Comparison of ENCODE assay signal across 1 cellular context in the genomic region with DNA sequence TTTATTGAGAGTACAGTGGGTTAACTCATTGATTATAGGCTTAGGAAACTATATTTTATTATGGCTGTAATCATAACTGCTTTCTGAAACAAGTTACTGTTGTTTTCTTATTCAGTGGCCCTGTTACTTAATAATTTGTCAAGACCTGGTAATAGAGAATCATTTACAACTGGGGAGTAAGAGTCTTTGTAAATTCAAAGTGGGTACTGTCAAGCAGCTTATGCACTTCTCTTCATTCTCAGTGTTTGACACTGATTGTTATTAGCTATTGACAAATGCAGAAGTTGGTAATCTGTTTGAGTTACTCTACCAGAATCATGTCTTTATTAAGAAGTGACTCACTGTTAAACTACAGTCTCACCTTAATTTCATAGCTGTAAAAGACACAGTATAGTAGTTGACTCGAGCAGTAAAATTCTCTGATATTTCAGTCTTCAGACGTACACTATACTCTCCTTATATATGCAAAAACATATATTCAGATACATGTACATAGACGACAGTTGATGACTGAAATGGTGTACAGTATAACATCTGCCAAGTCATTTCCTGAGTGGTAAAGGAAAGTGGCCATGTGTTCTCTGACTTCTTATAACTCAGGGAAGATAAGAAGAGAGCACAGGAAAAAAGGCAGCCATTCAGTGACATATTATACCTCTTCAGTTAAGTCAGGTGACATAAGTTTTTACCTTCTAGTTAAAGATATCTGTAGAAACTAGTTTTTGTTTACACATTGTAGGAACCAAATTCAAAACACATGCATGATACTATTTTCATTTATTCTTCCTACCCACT.
TF ChIP-seq lines count a peak whose summit lies in the region.

No MANE protein-coding gene starts in this region.

TF ChIP-seq in K562, 482 proteins besides CTCF, POLR2A, EP300 and RAD21 (continued from another document and continues in another):
- no peak for TF ChIP-seq ZNF324 (CRISPR knock-in tag; IDR thresholded peaks at IDR 0.05)
- TF ChIP-seq, protein P1, sequence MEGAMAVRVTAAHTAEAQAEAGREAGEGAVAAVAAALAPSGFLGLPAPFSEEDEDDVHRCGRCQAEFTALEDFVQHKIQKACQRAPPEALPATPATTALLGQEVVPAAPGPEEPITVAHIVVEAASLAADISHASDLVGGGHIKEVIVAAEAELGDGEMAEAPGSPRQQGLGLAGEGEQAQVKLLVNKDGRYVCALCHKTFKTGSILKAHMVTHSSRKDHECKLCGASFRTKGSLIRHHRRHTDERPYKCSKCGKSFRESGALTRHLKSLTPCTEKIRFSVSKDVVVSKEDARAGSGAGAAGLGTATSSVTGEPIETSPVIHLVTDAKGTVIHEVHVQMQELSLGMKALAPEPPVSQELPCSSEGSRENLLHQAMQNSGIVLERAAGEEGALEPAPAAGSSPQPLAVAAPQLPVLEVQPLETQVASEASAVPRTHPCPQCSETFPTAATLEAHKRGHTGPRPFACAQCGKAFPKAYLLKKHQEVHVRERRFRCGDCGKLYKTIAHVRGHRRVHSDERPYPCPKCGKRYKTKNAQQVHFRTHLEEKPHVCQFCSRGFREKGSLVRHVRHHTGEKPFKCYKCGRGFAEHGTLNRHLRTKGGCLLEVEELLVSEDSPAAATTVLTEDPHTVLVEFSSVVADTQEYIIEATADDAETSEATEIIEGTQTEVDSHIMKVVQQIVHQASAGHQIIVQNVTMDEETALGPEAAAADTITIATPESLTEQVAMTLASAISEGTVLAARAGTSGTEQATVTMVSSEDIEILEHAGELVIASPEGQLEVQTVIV (CRISPR knock-in tag; IDR thresholded peaks at IDR 0.05; ENCODE audit: borderline replicate concordance), result no peak
- TF ChIP-seq, protein P2, sequence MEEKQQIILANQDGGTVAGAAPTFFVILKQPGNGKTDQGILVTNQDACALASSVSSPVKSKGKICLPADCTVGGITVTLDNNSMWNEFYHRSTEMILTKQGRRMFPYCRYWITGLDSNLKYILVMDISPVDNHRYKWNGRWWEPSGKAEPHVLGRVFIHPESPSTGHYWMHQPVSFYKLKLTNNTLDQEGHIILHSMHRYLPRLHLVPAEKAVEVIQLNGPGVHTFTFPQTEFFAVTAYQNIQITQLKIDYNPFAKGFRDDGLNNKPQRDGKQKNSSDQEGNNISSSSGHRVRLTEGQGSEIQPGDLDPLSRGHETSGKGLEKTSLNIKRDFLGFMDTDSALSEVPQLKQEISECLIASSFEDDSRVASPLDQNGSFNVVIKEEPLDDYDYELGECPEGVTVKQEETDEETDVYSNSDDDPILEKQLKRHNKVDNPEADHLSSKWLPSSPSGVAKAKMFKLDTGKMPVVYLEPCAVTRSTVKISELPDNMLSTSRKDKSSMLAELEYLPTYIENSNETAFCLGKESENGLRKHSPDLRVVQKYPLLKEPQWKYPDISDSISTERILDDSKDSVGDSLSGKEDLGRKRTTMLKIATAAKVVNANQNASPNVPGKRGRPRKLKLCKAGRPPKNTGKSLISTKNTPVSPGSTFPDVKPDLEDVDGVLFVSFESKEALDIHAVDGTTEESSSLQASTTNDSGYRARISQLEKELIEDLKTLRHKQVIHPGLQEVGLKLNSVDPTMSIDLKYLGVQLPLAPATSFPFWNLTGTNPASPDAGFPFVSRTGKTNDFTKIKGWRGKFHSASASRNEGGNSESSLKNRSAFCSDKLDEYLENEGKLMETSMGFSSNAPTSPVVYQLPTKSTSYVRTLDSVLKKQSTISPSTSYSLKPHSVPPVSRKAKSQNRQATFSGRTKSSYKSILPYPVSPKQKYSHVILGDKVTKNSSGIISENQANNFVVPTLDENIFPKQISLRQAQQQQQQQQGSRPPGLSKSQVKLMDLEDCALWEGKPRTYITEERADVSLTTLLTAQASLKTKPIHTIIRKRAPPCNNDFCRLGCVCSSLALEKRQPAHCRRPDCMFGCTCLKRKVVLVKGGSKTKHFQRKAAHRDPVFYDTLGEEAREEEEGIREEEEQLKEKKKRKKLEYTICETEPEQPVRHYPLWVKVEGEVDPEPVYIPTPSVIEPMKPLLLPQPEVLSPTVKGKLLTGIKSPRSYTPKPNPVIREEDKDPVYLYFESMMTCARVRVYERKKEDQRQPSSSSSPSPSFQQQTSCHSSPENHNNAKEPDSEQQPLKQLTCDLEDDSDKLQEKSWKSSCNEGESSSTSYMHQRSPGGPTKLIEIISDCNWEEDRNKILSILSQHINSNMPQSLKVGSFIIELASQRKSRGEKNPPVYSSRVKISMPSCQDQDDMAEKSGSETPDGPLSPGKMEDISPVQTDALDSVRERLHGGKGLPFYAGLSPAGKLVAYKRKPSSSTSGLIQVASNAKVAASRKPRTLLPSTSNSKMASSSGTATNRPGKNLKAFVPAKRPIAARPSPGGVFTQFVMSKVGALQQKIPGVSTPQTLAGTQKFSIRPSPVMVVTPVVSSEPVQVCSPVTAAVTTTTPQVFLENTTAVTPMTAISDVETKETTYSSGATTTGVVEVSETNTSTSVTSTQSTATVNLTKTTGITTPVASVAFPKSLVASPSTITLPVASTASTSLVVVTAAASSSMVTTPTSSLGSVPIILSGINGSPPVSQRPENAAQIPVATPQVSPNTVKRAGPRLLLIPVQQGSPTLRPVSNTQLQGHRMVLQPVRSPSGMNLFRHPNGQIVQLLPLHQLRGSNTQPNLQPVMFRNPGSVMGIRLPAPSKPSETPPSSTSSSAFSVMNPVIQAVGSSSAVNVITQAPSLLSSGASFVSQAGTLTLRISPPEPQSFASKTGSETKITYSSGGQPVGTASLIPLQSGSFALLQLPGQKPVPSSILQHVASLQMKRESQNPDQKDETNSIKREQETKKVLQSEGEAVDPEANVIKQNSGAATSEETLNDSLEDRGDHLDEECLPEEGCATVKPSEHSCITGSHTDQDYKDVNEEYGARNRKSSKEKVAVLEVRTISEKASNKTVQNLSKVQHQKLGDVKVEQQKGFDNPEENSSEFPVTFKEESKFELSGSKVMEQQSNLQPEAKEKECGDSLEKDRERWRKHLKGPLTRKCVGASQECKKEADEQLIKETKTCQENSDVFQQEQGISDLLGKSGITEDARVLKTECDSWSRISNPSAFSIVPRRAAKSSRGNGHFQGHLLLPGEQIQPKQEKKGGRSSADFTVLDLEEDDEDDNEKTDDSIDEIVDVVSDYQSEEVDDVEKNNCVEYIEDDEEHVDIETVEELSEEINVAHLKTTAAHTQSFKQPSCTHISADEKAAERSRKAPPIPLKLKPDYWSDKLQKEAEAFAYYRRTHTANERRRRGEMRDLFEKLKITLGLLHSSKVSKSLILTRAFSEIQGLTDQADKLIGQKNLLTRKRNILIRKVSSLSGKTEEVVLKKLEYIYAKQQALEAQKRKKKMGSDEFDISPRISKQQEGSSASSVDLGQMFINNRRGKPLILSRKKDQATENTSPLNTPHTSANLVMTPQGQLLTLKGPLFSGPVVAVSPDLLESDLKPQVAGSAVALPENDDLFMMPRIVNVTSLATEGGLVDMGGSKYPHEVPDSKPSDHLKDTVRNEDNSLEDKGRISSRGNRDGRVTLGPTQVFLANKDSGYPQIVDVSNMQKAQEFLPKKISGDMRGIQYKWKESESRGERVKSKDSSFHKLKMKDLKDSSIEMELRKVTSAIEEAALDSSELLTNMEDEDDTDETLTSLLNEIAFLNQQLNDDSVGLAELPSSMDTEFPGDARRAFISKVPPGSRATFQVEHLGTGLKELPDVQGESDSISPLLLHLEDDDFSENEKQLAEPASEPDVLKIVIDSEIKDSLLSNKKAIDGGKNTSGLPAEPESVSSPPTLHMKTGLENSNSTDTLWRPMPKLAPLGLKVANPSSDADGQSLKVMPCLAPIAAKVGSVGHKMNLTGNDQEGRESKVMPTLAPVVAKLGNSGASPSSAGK (IDR thresholded peaks at IDR 0.05), result peak; percentile 83
- TF ChIP-seq SP2 (IDR thresholded peaks at IDR 0.05; ENCODE audit: extremely low read depth, low read depth, low read length, poor library complexity, severe bottlenecking), result no peak
- peak; percentile 58; the same call in 1 of the 2 replicates for TF ChIP-seq TEAD4 (IDR thresholded peaks at IDR 0.05; ENCODE audit: low read length)
- no peak for TF ChIP-seq TEAD4 (CRISPR knock-in tag; IDR thresholded peaks at IDR 0.05; ENCODE audit: borderline replicate concordance)
- TF ChIP-seq, protein P3, sequence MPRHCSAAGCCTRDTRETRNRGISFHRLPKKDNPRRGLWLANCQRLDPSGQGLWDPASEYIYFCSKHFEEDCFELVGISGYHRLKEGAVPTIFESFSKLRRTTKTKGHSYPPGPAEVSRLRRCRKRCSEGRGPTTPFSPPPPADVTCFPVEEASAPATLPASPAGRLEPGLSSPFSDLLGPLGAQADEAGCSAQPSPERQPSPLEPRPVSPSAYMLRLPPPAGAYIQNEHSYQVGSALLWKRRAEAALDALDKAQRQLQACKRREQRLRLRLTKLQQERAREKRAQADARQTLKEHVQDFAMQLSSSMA (CRISPR knock-in tag; IDR thresholded peaks at IDR 0.05), result no peak
- TF ChIP-seq, protein P4, sequence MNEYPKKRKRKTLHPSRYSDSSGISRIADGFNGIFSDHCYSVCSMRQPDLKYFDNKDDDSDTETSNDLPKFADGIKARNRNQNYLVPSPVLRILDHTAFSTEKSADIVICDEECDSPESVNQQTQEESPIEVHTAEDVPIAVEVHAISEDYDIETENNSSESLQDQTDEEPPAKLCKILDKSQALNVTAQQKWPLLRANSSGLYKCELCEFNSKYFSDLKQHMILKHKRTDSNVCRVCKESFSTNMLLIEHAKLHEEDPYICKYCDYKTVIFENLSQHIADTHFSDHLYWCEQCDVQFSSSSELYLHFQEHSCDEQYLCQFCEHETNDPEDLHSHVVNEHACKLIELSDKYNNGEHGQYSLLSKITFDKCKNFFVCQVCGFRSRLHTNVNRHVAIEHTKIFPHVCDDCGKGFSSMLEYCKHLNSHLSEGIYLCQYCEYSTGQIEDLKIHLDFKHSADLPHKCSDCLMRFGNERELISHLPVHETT (CRISPR knock-in tag; conservative IDR thresholded peaks at IDR 0.05 in 1 of 2, IDR thresholded peaks at IDR 0.05 in 1 of 2), result peak in 1 of 2 experiments; percentile 57; a peak in 1 of 4 replicates
- no peak; a peak in 1 of 4 replicates for TF ChIP-seq FOXA3 (CRISPR knock-in tag; conservative IDR thresholded peaks at IDR 0.05 in 1 of 2, IDR thresholded peaks at IDR 0.05 in 1 of 2)
- TF ChIP-seq, protein P5, sequence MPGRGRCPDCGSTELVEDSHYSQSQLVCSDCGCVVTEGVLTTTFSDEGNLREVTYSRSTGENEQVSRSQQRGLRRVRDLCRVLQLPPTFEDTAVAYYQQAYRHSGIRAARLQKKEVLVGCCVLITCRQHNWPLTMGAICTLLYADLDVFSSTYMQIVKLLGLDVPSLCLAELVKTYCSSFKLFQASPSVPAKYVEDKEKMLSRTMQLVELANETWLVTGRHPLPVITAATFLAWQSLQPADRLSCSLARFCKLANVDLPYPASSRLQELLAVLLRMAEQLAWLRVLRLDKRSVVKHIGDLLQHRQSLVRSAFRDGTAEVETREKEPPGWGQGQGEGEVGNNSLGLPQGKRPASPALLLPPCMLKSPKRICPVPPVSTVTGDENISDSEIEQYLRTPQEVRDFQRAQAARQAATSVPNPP (IDR thresholded peaks at IDR 0.05; ENCODE audit: borderline replicate concordance, insufficient read depth, insufficient read length), result no peak
- TF ChIP-seq POLR2B (IDR thresholded peaks at IDR 0.05; ENCODE audit: low read depth, partially characterized antibody), result no peak
- no peak for TF ChIP-seq ATF1 (CRISPR knock-in tag; IDR thresholded peaks at IDR 0.05)
- TF ChIP-seq ATF1 (tag; IDR thresholded peaks at IDR 0.05), result peak; percentile 58; the same call in 1 of the 2 replicates
- no peak for TF ChIP-seq EHMT2 (IDR thresholded peaks at IDR 0.05)
- TF ChIP-seq TEAD2 (tag; IDR thresholded peaks at IDR 0.05), result no peak
- peak; percentile 85 for TF ChIP-seq DPF2 (IDR thresholded peaks at IDR 0.05)
- TF ChIP-seq HMGN3 (IDR thresholded peaks at IDR 0.05; ENCODE audit: borderline replicate concordance, extremely low read depth, insufficient read length, low read depth, low read length), result no peak
- TF ChIP-seq ARHGAP35 (IDR thresholded peaks at IDR 0.05; ENCODE audit: partially characterized antibody), result no peak
- TF ChIP-seq ZFP36 (IDR thresholded peaks at IDR 0.05; ENCODE audit: low read depth, low read length, partially characterized antibody), result no peak
- TF ChIP-seq ERF (CRISPR knock-in tag; IDR thresholded peaks at IDR 0.05), result no peak
- TF ChIP-seq, protein P6, sequence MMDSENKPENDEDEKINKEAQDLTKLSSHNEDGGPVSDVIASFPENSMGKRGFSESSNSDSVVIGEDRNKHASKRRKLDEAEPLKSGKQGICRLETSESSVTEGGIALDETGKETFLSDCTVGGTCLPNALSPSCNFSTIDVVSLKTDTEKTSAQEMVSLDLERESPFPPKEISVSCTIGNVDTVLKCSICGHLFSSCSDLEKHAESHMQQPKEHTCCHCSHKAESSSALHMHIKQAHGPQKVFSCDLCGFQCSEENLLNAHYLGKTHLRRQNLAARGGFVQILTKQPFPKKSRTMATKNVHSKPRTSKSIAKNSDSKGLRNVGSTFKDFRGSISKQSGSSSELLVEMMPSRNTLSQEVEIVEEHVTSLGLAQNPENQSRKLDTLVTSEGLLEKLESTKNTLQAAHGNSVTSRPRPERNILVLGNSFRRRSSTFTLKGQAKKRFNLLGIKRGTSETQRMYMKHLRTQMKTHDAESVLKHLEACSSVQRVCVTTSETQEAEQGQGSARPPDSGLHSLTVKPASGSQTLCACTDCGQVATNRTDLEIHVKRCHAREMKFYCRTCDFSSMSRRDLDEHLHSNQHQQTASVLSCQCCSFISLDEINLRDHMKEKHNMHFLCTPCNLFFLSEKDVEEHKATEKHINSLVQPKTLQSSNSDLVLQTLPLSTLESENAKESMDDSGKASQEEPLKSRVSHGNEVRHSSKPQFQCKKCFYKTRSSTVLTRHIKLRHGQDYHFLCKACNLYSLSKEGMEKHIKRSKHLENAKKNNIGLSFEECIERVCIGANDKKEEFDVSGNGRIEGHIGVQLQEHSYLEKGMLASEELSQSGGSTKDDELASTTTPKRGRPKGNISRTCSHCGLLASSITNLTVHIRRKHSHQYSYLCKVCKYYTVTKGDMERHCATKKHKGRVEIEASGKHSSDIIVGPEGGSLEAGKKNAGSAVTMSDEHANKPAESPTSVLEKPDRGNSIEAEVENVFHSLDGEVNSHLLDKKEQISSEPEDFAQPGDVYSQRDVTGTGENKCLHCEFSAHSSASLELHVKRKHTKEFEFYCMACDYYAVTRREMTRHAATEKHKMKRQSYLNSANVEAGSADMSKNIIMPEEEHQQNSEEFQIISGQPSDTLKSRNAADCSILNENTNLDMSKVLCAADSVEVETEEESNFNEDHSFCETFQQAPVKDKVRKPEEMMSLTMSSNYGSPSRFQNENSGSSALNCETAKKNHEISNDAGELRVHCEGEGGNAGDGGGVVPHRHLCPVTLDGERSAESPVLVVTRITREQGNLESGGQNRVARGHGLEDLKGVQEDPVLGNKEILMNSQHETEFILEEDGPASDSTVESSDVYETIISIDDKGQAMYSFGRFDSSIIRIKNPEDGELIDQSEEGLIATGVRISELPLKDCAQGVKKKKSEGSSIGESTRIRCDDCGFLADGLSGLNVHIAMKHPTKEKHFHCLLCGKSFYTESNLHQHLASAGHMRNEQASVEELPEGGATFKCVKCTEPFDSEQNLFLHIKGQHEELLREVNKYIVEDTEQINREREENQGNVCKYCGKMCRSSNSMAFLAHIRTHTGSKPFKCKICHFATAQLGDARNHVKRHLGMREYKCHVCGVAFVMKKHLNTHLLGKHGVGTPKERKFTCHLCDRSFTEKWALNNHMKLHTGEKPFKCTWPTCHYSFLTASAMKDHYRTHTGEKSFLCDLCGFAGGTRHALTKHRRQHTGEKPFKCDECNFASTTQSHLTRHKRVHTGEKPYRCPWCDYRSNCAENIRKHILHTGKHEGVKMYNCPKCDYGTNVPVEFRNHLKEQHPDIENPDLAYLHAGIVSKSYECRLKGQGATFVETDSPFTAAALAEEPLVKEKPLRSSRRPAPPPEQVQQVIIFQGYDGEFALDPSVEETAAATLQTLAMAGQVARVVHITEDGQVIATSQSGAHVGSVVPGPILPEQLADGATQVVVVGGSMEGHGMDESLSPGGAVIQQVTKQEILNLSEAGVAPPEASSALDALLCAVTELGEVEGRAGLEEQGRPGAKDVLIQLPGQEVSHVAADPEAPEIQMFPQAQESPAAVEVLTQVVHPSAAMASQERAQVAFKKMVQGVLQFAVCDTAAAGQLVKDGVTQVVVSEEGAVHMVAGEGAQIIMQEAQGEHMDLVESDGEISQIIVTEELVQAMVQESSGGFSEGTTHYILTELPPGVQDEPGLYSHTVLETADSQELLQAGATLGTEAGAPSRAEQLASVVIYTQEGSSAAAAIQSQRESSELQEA (IDR thresholded peaks at IDR 0.05; ENCODE audit: low read depth), result no peak
- no peak for TF ChIP-seq CHD2 (IDR thresholded peaks at IDR 0.05; ENCODE audit: low read depth, low read length)
- TF ChIP-seq FUS (optimal IDR thresholded peaks at IDR 0.05; ENCODE audit: low read depth, low read length), result no peak
